ENCODE assay signal across 6 cellular contexts in genomic region chr19:14091885-14092462, GRCh38. TPM values are rescaled to one million over a fixed set of nuclear protein-coding genes. Genes with fewer than 3 reads are reported as not detected.
DNase-seq lines count a peak whose midpoint lies in the region; ATAC-seq and TF ChIP-seq lines count a peak whose summit lies in the region.

No MANE protein-coding gene starts in this region.

- no peaks in the 10 kb centered on the region for H3K27me3 ChIP-seq in SU-DHL-6 (ENCODE audit: low read length)
- H3K27me3 ChIP-seq in cardiac muscle cell = no peaks in the 10 kb centered on the region
- no peaks in the 10 kb centered on the region for H3K27me3 ChIP-seq in thyroid gland

- no peak for TF ChIP-seq CTCF in SU-DHL-6 (IDR thresholded peaks at IDR 0.05; ENCODE audit: insufficient read depth, low read length, poor library complexity, severe bottlenecking)
- TF ChIP-seq CTCF in cardiac muscle cell (IDR thresholded peaks at IDR 0.05; ENCODE audit: low read depth, low read length) = no peak
- no peak for TF ChIP-seq CTCF in thyroid gland (IDR thresholded peaks at IDR 0.05)

- no peaks in the 10 kb centered on the region for H3K9me2 ChIP-seq in SU-DHL-6 (replicated peaks; ENCODE audit: insufficient read depth, low read length)

- H3K4me2 ChIP-seq in SU-DHL-6 (ENCODE audit: low read depth, low read length, poor library complexity, severe bottlenecking) = peak overlapping the region; percentile 99

- H3K4me1 ChIP-seq in cardiac muscle cell (ENCODE audit: low read depth) = peaks cover 6% of the 10 kb centered on the region
- H3K4me1 ChIP-seq in thyroid gland = peaks cover 0 to 20% of the 10 kb centered on the region in 2 donors

- H2AFZ ChIP-seq in SU-DHL-6 (ENCODE audit: low read depth, low read length, severe bottlenecking) = peak overlapping the region; percentile 91

- H3K4me3 ChIP-seq in SU-DHL-6 (ENCODE audit: insufficient read depth, low read length, poor library complexity, severe bottlenecking) (peak overlapping the region; percentile 99), cardiac muscle cell (peak overlapping the region; percentile 89), thyroid gland (replicated peaks in 1 of 3) (peak overlapping the region in 2 of 3 donors; percentile 45 to 93)

- DNase-seq in cardiac muscle cell (ENCODE audit: low read depth in 1 of 2, low spot score in 1 of 2) (no peak), thyroid gland (no peak), GF-D8 (lab: John Stamatoyannopoulos, UW) (no peak)
- no peak for DNase-seq in NK-92 treated with Interleukin-12 subunit alpha and Interleukin-12 subunit beta, amount 100 ng/mL, for 24 hours (lab: John Stamatoyannopoulos, UW)

- peaks cover 6% of the 10 kb centered on the region for H3K79me2 ChIP-seq in SU-DHL-6 (ENCODE audit: insufficient read depth, low read length)

- no peaks in the 10 kb centered on the region for H3K9me3 ChIP-seq in SU-DHL-6 (ENCODE audit: insufficient read depth, low read length)
- no peaks in the 10 kb centered on the region for H3K9me3 ChIP-seq in cardiac muscle cell (ENCODE audit: low read depth)
- no peaks in the 10 kb centered on the region for H3K9me3 ChIP-seq in thyroid gland

- intact Hi-C loops in thyroid gland (cut with DNase I) = no loop called here

- no peak for TF ChIP-seq POLR2A in thyroid gland (IDR thresholded peaks at IDR 0.05)

- H3K36me3 ChIP-seq in SU-DHL-6 (ENCODE audit: low read length) (peaks cover 3% of the 10 kb centered on the region; the same call in 1 of the 2 replicates), cardiac muscle cell (peaks cover 8% of the 10 kb centered on the region), thyroid gland (peaks cover 2% of the 10 kb centered on the region in 2 donors)

- peak overlapping the region; percentile 87 for H3K27ac ChIP-seq in SU-DHL-6 (ENCODE audit: low read depth, low read length)
- H3K27ac ChIP-seq in cardiac muscle cell = peak overlapping the region; percentile 91
- H3K27ac ChIP-seq in thyroid gland = peak overlapping the region in 2 of 3 donors; percentile 90 to 97

- ATAC-seq in GM21786 (IDR thresholded peaks at IDR 0.05; ENCODE audit: unreplicated experiment) = peak; percentile 20

- WGBS in thyroid gland, 2 donors = 20 to 21% methylated on average over 14 of the region's 14 CpGs

- peaks cover 19% of the 10 kb centered on the region for H3F3A ChIP-seq in SU-DHL-6 (ENCODE audit: insufficient read depth)

- peak overlapping the region; percentile 97 for H3K9ac ChIP-seq in SU-DHL-6 (ENCODE audit: low read length)

- H4K20me1 ChIP-seq in SU-DHL-6 (ENCODE audit: low read depth, low read length) = no peaks in the 10 kb centered on the region

RNA-seq across cellular contexts. Expression of gene SAMD1, which starts 1.4 kb away (rescaled TPM):
- 112 and 158 TPM in 2 replicates for total RNA-seq in cardiac muscle cell
- polyA plus RNA-seq in cardiac muscle cell = 130 and 136 TPM in 2 replicates
- total RNA-seq in thyroid gland = 10 to 100 TPM; 15.2 to 27.3 (median 22.7) TPM

RNA-seq across cellular contexts. Expression of gene C19orf67, which starts 6.4 kb away (rescaled TPM):
- total RNA-seq in cardiac muscle cell (3.6 and 14.2 TPM in 2 replicates), thyroid gland (not detected)
- polyA plus RNA-seq in cardiac muscle cell = 4.1 and 7.5 TPM in 2 replicates

RNA-seq across cellular contexts. Expression of gene MISP3, which starts 19.4 kb away (rescaled TPM):
- total RNA-seq in cardiac muscle cell = 16.0 and 19.4 TPM in 2 replicates
- 23.2 and 25.6 TPM in 2 replicates for polyA plus RNA-seq in cardiac muscle cell
- total RNA-seq in thyroid gland = 1 to 10 TPM; 7.9 to 9.9 (median 9.1) TPM

RNA-seq across cellular contexts. Expression of gene PRKACA, which starts 25.6 kb away (rescaled TPM):
- total RNA-seq in cardiac muscle cell (95.2 and 126 TPM in 2 replicates), thyroid gland (10 to 100 TPM; 33.2 to 69.4 (median 55.5) TPM)
- 30.6 and 33.5 TPM in 2 replicates for polyA plus RNA-seq in cardiac muscle cell

RNA-seq across cellular contexts. Expression of gene PALM3, which starts 30.1 kb away (rescaled TPM):
- 0.25 and 0.30 TPM in 2 replicates for total RNA-seq in cardiac muscle cell
- polyA plus RNA-seq in cardiac muscle cell = 0.10 and 1.0 TPM in 2 replicates
- 1 to 10 TPM; 4.8 to 9.6 (median 6.8) TPM for total RNA-seq in thyroid gland
